12 cellular contexts compared by ENCODE assay signal in the genomic region with DNA sequence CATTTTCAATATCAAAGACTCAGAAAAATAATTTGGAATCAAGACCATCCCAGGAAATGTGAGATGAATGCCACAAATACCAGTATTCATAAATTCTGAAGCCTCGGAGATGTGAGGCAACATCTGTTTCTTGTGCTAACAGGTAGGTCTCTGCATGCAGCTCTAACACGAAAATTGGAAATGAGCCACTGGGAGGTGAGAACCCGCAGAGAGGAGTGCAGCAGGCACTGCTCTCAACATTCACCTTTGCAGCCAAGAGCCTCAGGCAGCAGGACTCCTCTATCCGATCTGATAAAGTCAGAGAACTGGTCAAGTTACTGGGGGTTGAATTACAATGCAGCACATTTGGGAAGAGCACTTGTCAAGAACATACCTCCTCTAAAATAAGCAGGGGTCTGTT.
DNase-seq lines count a peak whose midpoint lies in the region; ATAC-seq, FAIRE-seq and TF ChIP-seq lines count a peak whose summit lies in the region.
"Had no signal": no experiment of that assay in that cellular context is flagged by ENCODE, and none has a peak within 500 bp of the region (broad histone marks: within the 10 kb centered on the region; RNA-seq: fewer than 3 reads in every experiment).

No MANE protein-coding gene starts in this region.

- no peak for TF ChIP-seq RAD21 in SK-N-SH (IDR thresholded peaks at IDR 0.05; ENCODE audit: low read length)

- H3K79me2 ChIP-seq in SK-N-SH (ENCODE audit: insufficient read depth) = no peaks in the 10 kb centered on the region

- H3K9ac ChIP-seq in SK-N-SH = no peak overlapping the region

- H3K4me3 ChIP-seq in SK-N-SH (ENCODE audit: low read depth in 2 of 2, low read length in 1 of 2) = no peak overlapping the region

- no peak for TF ChIP-seq CTCF in SK-N-SH (IDR thresholded peaks at IDR 0.05)
- no peak for TF ChIP-seq CTCF in D721Med (IDR thresholded peaks at IDR 0.05; ENCODE audit: insufficient read depth, missing control alignments)

- WGBS in SK-N-SH (ENCODE audit: low lambda C conversion rate) = 10% methylated on average over 4 of the region's 4 CpGs

- H3K4me1 ChIP-seq in SK-N-SH (ENCODE audit: control insufficient read depth in 1 of 2, insufficient read depth in 2 of 2, low read depth in 1 of 2, low read length in 1 of 2) = peaks cover 24 to 51% of the 10 kb centered on the region in 2 experiments

- ATAC-seq in GM19035 (IDR thresholded peaks at IDR 0.05; ENCODE audit: unreplicated experiment) = no peak
- no peak for ATAC-seq in HG03432 (IDR thresholded peaks at IDR 0.05; ENCODE audit: unreplicated experiment)
- ATAC-seq in GM18502 (IDR thresholded peaks at IDR 0.05; ENCODE audit: poor library complexity, unreplicated experiment) = no peak
- ATAC-seq: naive thymus-derived CD8-positive, alpha-beta T cell had no signal

- peak overlapping the region; percentile 86 to 91 for H3K27ac ChIP-seq in SK-N-SH (ENCODE audit: low read depth in 2 of 2, low read length in 1 of 2)

- DNase-seq in DMS79 (lab: John Stamatoyannopoulos, UW) = peak; percentile 62
- DNase-seq in NCI-H146 (lab: John Stamatoyannopoulos, UW) = peak; percentile 64
- DNase-seq in SK-N-SH = peak; percentile 38
- peak; percentile 88 for DNase-seq in islet precursor cell
- no peak for DNase-seq in D721Med (ENCODE audit: insufficient read length, low spot score)
- DNase-seq: activated B cell treated with CpG ODN at 0.5 μM for 24 hours; activated naive CD4-positive, alpha-beta T cell treated with anti-CD3 and anti-CD28 coated beads, Interleukin-2, amount 10 ng/mL, durations not matched to agents 7 days and 5 days; naive thymus-derived CD8-positive, alpha-beta T cell; stimulated activated CD4-positive, alpha-beta T cell treated with anti-CD3 and anti-CD28 coated beads, Interleukin-2, amount 100 ng/mL, for 24 hours had no signal

- H2AFZ ChIP-seq in SK-N-SH (ENCODE audit: low read depth) = no peak overlapping the region

- no peaks in the 10 kb centered on the region for H3K36me3 ChIP-seq in SK-N-SH (replicated peaks in 1 of 2; ENCODE audit: control insufficient read depth in 1 of 2, insufficient read depth in 2 of 2, low read length in 1 of 2)

- no peaks in the 10 kb centered on the region for H3K27me3 ChIP-seq in SK-N-SH (ENCODE audit: insufficient read depth)

- CTCF ChIA-PET in SK-N-SH (lab: Yijun Ruan, JAX) = interaction anchor here (0.9 kb wide), 1 partner anchor 316 kb away, joined by 3 read pairs; no protein-coding TSS in a partner anchor

- peak overlapping the region; percentile 23 for H3K4me2 ChIP-seq in SK-N-SH

- H3K9me2 ChIP-seq in SK-N-SH = no peaks in the 10 kb centered on the region

- H3F3A ChIP-seq in SK-N-SH (replicated peaks; ENCODE audit: insufficient read depth) = peaks cover 37% of the 10 kb centered on the region

- no peaks in the 10 kb centered on the region for H3K9me3 ChIP-seq in SK-N-SH

- no peaks in the 10 kb centered on the region for H4K20me1 ChIP-seq in SK-N-SH (ENCODE audit: insufficient read depth)

- peak; percentile 32 to 55; a peak in 2 of 4 replicates for TF ChIP-seq EP300 in SK-N-SH (IDR thresholded peaks at IDR 0.05; ENCODE audit: borderline replicate concordance in 1 of 2, low read depth in 1 of 2, low read length in 1 of 2)

- FAIRE-seq in D721Med (lab: Jason Lieb, UNC) = no peak

- POLR2A ChIA-PET in SK-N-SH (lab: Yijun Ruan, JAX) = interaction anchor here (1.0 kb wide), 1 partner anchor 282 kb away, joined by 3 read pairs; no protein-coding TSS in a partner anchor

TF ChIP-seq in SK-N-SH, 30 proteins besides CTCF, POLR2A, EP300 and RAD21:
- peak; percentile 47; the same call in 1 of the 2 replicates for TF ChIP-seq TCF12 (IDR thresholded peaks at IDR 0.05)
- peak; percentile 25 for TF ChIP-seq CHD2 (IDR thresholded peaks at IDR 0.05; ENCODE audit: low read length, partially characterized antibody)
- TF ChIP-seq NFIC (IDR thresholded peaks at IDR 0.05; ENCODE audit: borderline replicate concordance) = no peak; the same call in 1 of the 2 replicates
- TF ChIP-seq RXRA (IDR thresholded peaks at IDR 0.05; ENCODE audit: borderline replicate concordance, low read depth) = no peak
- TF ChIP-seq RCOR1 (IDR thresholded peaks at IDR 0.05; ENCODE audit: low read length) = peak; percentile 68; the same call in 1 of the 2 replicates
- TF ChIP-seq, protein P1, sequence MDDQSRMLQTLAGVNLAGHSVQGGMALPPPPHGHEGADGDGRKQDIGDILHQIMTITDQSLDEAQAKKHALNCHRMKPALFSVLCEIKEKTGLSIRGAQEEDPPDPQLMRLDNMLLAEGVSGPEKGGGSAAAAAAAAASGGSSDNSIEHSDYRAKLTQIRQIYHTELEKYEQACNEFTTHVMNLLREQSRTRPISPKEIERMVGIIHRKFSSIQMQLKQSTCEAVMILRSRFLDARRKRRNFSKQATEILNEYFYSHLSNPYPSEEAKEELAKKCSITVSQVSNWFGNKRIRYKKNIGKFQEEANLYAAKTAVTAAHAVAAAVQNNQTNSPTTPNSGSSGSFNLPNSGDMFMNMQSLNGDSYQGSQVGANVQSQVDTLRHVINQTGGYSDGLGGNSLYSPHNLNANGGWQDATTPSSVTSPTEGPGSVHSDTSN (IDR thresholded peaks at IDR 0.05) = peak; percentile 29; the same call in 1 of the 2 replicates
- peak; percentile 51 for TF ChIP-seq GATA2 (CRISPR knock-in tag; IDR thresholded peaks at IDR 0.05)
- TF ChIP-seq POLR2AphosphoS5 (IDR thresholded peaks at IDR 0.05; ENCODE audit: low read depth, low read length) = no peak
- TF ChIP-seq, protein P2, sequence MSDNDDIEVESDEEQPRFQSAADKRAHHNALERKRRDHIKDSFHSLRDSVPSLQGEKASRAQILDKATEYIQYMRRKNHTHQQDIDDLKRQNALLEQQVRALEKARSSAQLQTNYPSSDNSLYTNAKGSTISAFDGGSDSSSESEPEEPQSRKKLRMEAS (IDR thresholded peaks at IDR 0.05; ENCODE audit: low read depth) = no peak
- TF ChIP-seq, protein P3, sequence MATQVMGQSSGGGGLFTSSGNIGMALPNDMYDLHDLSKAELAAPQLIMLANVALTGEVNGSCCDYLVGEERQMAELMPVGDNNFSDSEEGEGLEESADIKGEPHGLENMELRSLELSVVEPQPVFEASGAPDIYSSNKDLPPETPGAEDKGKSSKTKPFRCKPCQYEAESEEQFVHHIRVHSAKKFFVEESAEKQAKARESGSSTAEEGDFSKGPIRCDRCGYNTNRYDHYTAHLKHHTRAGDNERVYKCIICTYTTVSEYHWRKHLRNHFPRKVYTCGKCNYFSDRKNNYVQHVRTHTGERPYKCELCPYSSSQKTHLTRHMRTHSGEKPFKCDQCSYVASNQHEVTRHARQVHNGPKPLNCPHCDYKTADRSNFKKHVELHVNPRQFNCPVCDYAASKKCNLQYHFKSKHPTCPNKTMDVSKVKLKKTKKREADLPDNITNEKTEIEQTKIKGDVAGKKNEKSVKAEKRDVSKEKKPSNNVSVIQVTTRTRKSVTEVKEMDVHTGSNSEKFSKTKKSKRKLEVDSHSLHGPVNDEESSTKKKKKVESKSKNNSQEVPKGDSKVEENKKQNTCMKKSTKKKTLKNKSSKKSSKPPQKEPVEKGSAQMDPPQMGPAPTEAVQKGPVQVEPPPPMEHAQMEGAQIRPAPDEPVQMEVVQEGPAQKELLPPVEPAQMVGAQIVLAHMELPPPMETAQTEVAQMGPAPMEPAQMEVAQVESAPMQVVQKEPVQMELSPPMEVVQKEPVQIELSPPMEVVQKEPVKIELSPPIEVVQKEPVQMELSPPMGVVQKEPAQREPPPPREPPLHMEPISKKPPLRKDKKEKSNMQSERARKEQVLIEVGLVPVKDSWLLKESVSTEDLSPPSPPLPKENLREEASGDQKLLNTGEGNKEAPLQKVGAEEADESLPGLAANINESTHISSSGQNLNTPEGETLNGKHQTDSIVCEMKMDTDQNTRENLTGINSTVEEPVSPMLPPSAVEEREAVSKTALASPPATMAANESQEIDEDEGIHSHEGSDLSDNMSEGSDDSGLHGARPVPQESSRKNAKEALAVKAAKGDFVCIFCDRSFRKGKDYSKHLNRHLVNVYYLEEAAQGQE (IDR thresholded peaks at IDR 0.05; ENCODE audit: low read depth, low read length) = no peak
- TF ChIP-seq TEAD4 (IDR thresholded peaks at IDR 0.05; ENCODE audit: borderline replicate concordance, insufficient read depth) = 0 out of 2 replicates have a peak, but pooled peaks have one; percentile 8
- TF ChIP-seq, protein P4, sequence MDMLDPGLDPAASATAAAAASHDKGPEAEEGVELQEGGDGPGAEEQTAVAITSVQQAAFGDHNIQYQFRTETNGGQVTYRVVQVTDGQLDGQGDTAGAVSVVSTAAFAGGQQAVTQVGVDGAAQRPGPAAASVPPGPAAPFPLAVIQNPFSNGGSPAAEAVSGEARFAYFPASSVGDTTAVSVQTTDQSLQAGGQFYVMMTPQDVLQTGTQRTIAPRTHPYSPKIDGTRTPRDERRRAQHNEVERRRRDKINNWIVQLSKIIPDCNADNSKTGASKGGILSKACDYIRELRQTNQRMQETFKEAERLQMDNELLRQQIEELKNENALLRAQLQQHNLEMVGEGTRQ (IDR thresholded peaks at IDR 0.05; ENCODE audit: borderline replicate concordance, low read depth, low read length) = no peak
- TF ChIP-seq, protein P5, sequence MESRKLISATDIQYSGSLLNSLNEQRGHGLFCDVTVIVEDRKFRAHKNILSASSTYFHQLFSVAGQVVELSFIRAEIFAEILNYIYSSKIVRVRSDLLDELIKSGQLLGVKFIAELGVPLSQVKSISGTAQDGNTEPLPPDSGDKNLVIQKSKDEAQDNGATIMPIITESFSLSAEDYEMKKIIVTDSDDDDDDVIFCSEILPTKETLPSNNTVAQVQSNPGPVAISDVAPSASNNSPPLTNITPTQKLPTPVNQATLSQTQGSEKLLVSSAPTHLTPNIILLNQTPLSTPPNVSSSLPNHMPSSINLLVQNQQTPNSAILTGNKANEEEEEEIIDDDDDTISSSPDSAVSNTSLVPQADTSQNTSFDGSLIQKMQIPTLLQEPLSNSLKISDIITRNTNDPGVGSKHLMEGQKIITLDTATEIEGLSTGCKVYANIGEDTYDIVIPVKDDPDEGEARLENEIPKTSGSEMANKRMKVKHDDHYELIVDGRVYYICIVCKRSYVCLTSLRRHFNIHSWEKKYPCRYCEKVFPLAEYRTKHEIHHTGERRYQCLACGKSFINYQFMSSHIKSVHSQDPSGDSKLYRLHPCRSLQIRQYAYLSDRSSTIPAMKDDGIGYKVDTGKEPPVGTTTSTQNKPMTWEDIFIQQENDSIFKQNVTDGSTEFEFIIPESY (IDR thresholded peaks at IDR 0.05; ENCODE audit: borderline replicate concordance, low read depth) = no peak
- TF ChIP-seq EZH2phosphoT487 (IDR thresholded peaks at IDR 0.05; ENCODE audit: borderline replicate concordance, low read depth) = no peak
